In the genomic region with DNA sequence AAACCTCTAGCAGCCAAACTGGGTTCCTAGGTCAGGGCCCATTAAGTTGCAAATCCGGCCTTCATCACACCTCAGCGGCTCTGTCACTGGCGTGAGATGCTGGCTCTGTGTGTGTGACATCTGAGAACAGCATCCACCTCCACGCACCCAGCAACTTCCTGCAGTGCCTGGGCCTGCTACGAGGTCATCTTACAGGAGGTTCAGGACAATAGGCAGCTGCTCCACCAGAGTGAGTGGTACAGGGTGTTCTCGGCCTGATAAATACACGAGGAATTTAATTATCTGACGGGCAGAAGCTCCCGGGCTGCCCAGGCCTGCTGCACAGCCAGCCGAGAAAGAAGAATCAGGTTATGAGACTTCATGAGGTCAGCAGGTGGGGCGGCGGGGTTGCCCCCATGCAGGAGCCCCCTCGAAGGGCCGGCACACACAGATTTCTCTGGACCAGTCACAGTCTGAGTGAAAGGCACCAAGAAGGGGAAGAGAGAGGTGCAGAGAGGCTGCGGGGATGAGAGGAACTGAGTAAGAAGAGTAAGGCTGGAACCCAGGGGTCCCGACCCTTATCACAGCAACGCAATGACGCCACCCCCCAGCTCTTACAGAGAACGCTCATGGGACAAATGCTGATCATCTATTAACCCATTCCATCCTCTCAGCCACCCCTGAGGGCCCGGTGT, we compare ENCODE assay signal across 22 cellular contexts. TPM values are rescaled to one million over a fixed set of nuclear protein-coding genes. Genes with fewer than 3 reads are reported as not detected.
DNase-seq lines count a peak whose midpoint lies in the region; ATAC-seq and TF ChIP-seq lines count a peak whose summit lies in the region.
"Had no signal": no experiment of that assay in that cellular context is flagged by ENCODE, and none has a peak within 500 bp of the region (broad histone marks: within the 10 kb centered on the region; RNA-seq: fewer than 3 reads in every experiment).

No MANE protein-coding gene starts in this region.

- H3K4me3 ChIP-seq in lower lobe of right lung, result no peak overlapping the region
- H3K4me3 ChIP-seq in testis, result no peak overlapping the region
- H3K4me3 ChIP-seq: coronary artery, skin epidermis had no signal

- H3K4me1 ChIP-seq in lower lobe of right lung (no peaks in the 10 kb centered on the region), testis (peaks cover 24% of the 10 kb centered on the region)

- 51 to 57% methylated on average over 16 to 20 of the region's 20 CpGs for WGBS in testis, 2 donors

- intact Hi-C loops in lower lobe of right lung (cut with DNase I), result no loop called here
- intact Hi-C loops in testis (cut with DNase I; ENCODE audit: low total_unique reads), result no loop called here

- ATAC-seq in lower lobe of right lung, result no peak
- no peak for ATAC-seq in HG02870 (IDR thresholded peaks at IDR 0.05; ENCODE audit: unreplicated experiment)
- ATAC-seq: esophagus mucosa; stimulated activated naive CD8-positive, alpha-beta T cell treated with anti-CD3 and anti-CD28 coated beads, Interleukin-15, amount 100 ng/mL, for 72 hours had no signal

- H3K36me3 ChIP-seq in lower lobe of right lung (no peaks in the 10 kb centered on the region), testis (ENCODE audit: low read depth, missing control alignments) (no peaks in the 10 kb centered on the region)

- H3K27ac ChIP-seq in VCaP (peak overlapping the region; percentile 75), lower lobe of right lung (no peak overlapping the region), testis (no peak overlapping the region)
- H3K27ac ChIP-seq: coronary artery had no signal

- TF ChIP-seq CTCF in VCaP (conservative IDR thresholded peaks at IDR 0.05) (no peak), lower lobe of right lung (IDR thresholded peaks at IDR 0.05) (no peak), testis (IDR thresholded peaks at IDR 0.05) (no peak)

- DNase-seq in NCI-H748 (lab: John Stamatoyannopoulos, UW; ENCODE audit: unreplicated experiment) (peak; percentile 13), NCI-H748 treated with DMSO at 0.1 percent for 48 hours (lab: John Stamatoyannopoulos, UW) (no peak), lower lobe of right lung (peak; percentile 34), testis (peak; percentile 40), SW480 (ENCODE audit: low spot score) (no peak), AML-193 (lab: John Stamatoyannopoulos, UW) (no peak)
- DNase-seq: ACHN; activated CD4-positive, alpha-beta T cell treated with anti-CD3 and anti-CD28 coated beads, Interleukin-2, amount 50 U/mL, for 1 hour; amygdala; hypothalamus; KBM-7; NCI-H1417 treated with DMSO at 0.1 percent for 48 hours; NCI-H526 treated with DMSO at 0.1 percent for 48 hours; stimulated activated naive CD8-positive, alpha-beta T cell treated with anti-CD3 and anti-CD28 coated beads, Interleukin-15, amount 100 ng/mL, for 72 hours; T-helper 9 cell had no signal

- TF ChIP-seq POLR2A in testis (IDR thresholded peaks at IDR 0.05), result no peak

- no peaks in the 10 kb centered on the region for H3K9me3 ChIP-seq in lower lobe of right lung
- H3K9me3 ChIP-seq in testis, result no peaks in the 10 kb centered on the region

- H3K27me3 ChIP-seq in lower lobe of right lung (ENCODE audit: low read depth) (no peaks in the 10 kb centered on the region), testis (no peaks in the 10 kb centered on the region)

RNA-seq across cellular contexts. Expression of gene CALML3, which starts 49.3 kb away (rescaled TPM):
- total RNA-seq in lower lobe of right lung, result not detected
- total RNA-seq in testis, result under 1 TPM; 0.19 to 0.63 TPM
- 1.5 TPM for polyA plus RNA-seq in testis (ENCODE audit: insufficient read depth, low read depth, low replicate concordance)
- total RNA-seq: activated T-helper 1 cell treated with anti-CD3 and anti-CD28 coated beads, Interleukin-12 subunit alpha, Interleukin-12 subunit beta, Interleukin-2, Interleukin-4 antibody, amounts not matched to agents 30 ng/mL and 10 ng/mL and 1 ng/mL, durations not matched to agents 14 hours and 24 hours and 36 hours had no signal
- polyA plus RNA-seq: neural cell had no signal

Comparison
In these comparisons a context has a peak if more than half of its experiments do, and no peak if none do; other contexts are left out.
1. DNase-seq: peak in NCI-H748 (single experiment), lower lobe of right lung (single experiment) and testis (single experiment); none in NCI-H748 treated with DMSO at 0.1 percent for 48 hours (single experiment), SW480 (single experiment) and AML-193 (0 of 2).